In the genomic region with DNA sequence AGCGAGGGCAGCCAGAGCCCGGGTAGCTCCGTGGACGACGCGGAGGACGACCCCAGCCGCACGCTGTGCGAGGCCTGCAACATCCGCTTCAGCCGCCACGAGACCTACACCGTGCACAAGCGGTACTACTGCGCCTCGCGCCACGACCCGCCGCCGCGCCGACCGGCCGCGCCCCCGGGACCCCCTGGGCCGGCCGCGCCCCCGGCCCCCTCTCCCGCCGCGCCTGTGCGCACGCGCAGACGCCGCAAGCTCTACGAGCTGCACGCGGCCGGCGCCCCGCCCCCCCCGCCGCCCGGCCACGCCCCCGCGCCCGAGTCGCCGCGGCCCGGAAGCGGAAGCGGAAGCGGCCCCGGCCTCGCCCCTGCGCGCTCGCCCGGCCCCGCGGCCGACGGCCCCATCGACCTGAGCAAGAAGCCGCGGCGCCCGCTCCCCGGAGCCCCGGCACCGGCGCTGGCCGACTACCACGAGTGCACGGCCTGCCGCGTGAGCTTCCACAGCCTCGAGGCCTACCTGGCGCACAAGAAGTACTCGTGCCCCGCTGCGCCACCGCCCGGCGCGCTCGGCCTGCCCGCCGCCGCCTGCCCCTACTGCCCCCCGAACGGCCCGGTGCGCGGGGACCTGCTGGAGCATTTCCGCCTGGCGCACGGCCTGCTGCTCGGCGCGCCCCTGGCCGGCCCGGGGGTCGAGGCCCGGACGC, we compare ENCODE assay signal across 8 cellular contexts. TPM values are rescaled to one million over a fixed set of nuclear protein-coding genes. Genes with fewer than 3 reads are reported as not detected.
A peak's percentile ranks its signal among the peaks of the same experiment; 100 is the strongest.
DNase-seq lines count a peak whose midpoint lies in the region; ATAC-seq and TF ChIP-seq lines count a peak whose summit lies in the region.

No MANE protein-coding gene starts in this region.

- peaks cover 0 to 5% of the 10 kb centered on the region in 2 donors for H3K27me3 ChIP-seq in tibial nerve

- no peak overlapping the region for H3K27ac Mint-ChIP-seq in glutamatergic neuron (ENCODE audit: unreplicated experiment)

- peaks cover 0 to 38% (median 9%) of the 10 kb centered on the region in 4 donors for H3K4me1 ChIP-seq in tibial nerve

- no peaks in the 10 kb centered on the region for H3K36me3 Mint-ChIP-seq in glutamatergic neuron (ENCODE audit: unreplicated experiment)

- 0 to 18% methylated on average over 7 to 19 of the region's 113 CpGs for WGBS in tibial nerve, 2 donors

- peaks cover 5% of the 10 kb centered on the region for H3K4me1 Mint-ChIP-seq in glutamatergic neuron (ENCODE audit: low read depth, unreplicated experiment)

- H3K36me3 ChIP-seq in tibial nerve: peaks cover 0 to 31% (median 0%) of the 10 kb centered on the region in 3 donors

- peaks cover 7% of the 10 kb centered on the region for H3K9me3 Mint-ChIP-seq in glutamatergic neuron (ENCODE audit: unreplicated experiment)

- TF ChIP-seq CTCF in RWPE1 (conservative IDR thresholded peaks at IDR 0.05; ENCODE audit: low read depth) (no peak), glutamatergic neuron (IDR thresholded peaks at IDR 0.05; ENCODE audit: partially characterized antibody, unreplicated experiment) (no peak), tibial nerve (IDR thresholded peaks at IDR 0.05) (no peak)

- H3K9me3 ChIP-seq in tibial nerve: no peaks in the 10 kb centered on the region

- peak overlapping the region; percentile 30 to 91 (median 76) for H3K4me3 ChIP-seq in tibial nerve

- ATAC-seq in HG02840 (IDR thresholded peaks at IDR 0.05; ENCODE audit: low FRiP score, unreplicated experiment): peak; percentile 70
- no peak for ATAC-seq in left lobe of liver

- no peak for TF ChIP-seq EP300 in tibial nerve (IDR thresholded peaks at IDR 0.05)

- CTCF ChIA-PET in RWPE1 (lab: Yijun Ruan, JAX): interaction anchor here (0.6 to 0.7 kb wide), 2 partner anchors 39 to 1416 kb away, joined by 3 read pairs; no protein-coding TSS in a partner anchor

- TF ChIP-seq POLR2A in GM15510 (IDR thresholded peaks at IDR 0.05; ENCODE audit: borderline replicate concordance, extremely low read depth, insufficient read length) (peak; percentile 92), tibial nerve (IDR thresholded peaks at IDR 0.05) (peak in 1 of 2 donors; percentile 57)

- peaks cover 12% of the 10 kb centered on the region for H3K27me3 Mint-ChIP-seq in glutamatergic neuron (ENCODE audit: unreplicated experiment)

- H3K4me3 Mint-ChIP-seq in glutamatergic neuron (ENCODE audit: unreplicated experiment): no peak overlapping the region

- DNase-seq in RWPE1 (ENCODE audit: low spot score) (peak; percentile 79), glutamatergic neuron (peak; percentile 85), pons (ENCODE audit: low spot score) (peak; percentile 42), tibial nerve (ENCODE audit: low spot score in 2 of 2) (peak; percentile 51 to 66), left lobe of liver (ENCODE audit: low spot score) (no peak)
- peak; percentile 82 for DNase-seq in activated naive CD4-positive, alpha-beta T cell treated with anti-CD3 and anti-CD28 coated beads, Interleukin-2, amount 50 U/mL, for 16 hours

- H3K27ac ChIP-seq in RWPE1: peak overlapping the region; percentile 82
- H3K27ac ChIP-seq in tibial nerve: peak overlapping the region; percentile 56 to 89 (median 80)

- POLR2A ChIA-PET in RWPE1 (lab: Yijun Ruan, JAX; ENCODE audit: low non-redundant PET): no interaction called here

RNA-seq across cellular contexts. Expression of a gene that starts 36.1 kb away (rescaled TPM):
- total RNA-seq in glutamatergic neuron (ENCODE audit: unreplicated experiment) (48.9 TPM), tibial nerve (10 to 100 TPM; 19.7 to 52.2 (median 28.1) TPM), left lobe of liver (18.1 TPM)
